In the genomic region with DNA sequence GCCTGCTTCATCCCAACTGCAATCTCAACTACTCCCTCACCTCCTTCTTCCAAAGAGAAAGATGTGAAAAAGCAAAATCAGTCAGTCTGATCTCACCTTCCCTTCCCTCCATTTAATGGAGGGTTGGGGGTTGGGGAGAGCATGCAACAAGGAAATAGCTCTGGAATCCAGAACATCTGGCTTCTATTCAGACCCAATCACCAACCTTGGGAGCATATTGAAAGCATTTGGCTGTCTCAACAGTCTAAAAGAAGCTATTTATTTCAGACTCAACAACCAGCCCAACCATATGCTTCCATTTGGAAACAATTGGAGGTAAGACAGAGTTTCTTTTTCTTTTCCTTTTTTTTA, we compare ENCODE assay signal across 1 cellular context.
TF ChIP-seq lines count a peak whose summit lies in the region.

No MANE protein-coding gene starts in this region.

TF ChIP-seq in H1, 55 proteins besides CTCF, POLR2A, EP300 and RAD21 (continued from another document):
- TF ChIP-seq POLR2AphosphoS5 (IDR thresholded peaks at IDR 0.05; ENCODE audit: low read depth, low read length), result no peak
- TF ChIP-seq EZH2 (IDR thresholded peaks at IDR 0.05; ENCODE audit: low read depth, low read length, severe bottlenecking), result no peak
